14 cellular contexts compared by ENCODE assay signal in the genomic region with DNA sequence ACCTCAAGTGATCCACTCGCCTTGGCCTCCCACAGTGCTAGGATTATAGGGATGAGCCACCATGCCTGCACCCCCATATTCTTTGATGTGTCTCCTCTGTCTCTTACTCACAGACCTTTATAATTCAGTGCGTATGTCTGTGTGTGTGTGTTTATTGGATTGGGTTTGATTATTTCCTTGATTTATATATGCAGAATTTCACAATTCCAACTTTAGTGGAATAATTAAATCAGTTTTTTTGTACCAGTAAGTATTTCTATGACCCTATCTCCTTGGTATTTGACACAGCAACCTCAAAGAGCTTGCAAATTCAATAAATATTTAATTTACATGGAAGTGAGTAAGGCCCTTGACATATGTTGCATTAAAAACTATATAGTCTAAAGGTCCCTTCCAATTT.
"Had no signal": no experiment of that assay in that cellular context is flagged by ENCODE, and none has a peak within 500 bp of the region (broad histone marks: within the 10 kb centered on the region; RNA-seq: fewer than 3 reads in every experiment).

No MANE protein-coding gene starts in this region.

- H3K4me3 ChIP-seq: coronary artery, psoas muscle had no signal

- ATAC-seq: foreskin keratinocyte, natural killer cell, psoas muscle, sciatic nerve, T-helper 17 cell had no signal

- DNase-seq: activated B cell treated with CpG ODN at 0.5 μM for 24 hours; activated CD4-positive, alpha-beta T cell treated with anti-CD3 and anti-CD28 coated beads, Interleukin-2, amount 10 ng/mL, durations not matched to agents 7 days and 5 days; anterior cingulate cortex; effector CD4-positive, alpha-beta T cell; immature natural killer cell; natural killer cell; occipital lobe; psoas muscle; stimulated activated CD4-positive, alpha-beta T cell treated with anti-CD3 and anti-CD28 coated beads, Interleukin-2, amount 100 ng/mL, for 48 hours; stimulated activated naive CD4-positive, alpha-beta T cell treated with Interleukin-2 at 50 U/mL for 16 hours; T-helper 17 cell had no signal
